Comparison of ENCODE assay signal across 17 cellular contexts in genomic region chr7:2151235-2151634, GRCh38.
A peak's percentile ranks its signal among the peaks of the same experiment; 100 is the strongest.
DNase-seq lines count a peak whose midpoint lies in the region; ATAC-seq and TF ChIP-seq lines count a peak whose summit lies in the region.
"Had no signal": no experiment of that assay in that cellular context is flagged by ENCODE, and none has a peak within 500 bp of the region (broad histone marks: within the 10 kb centered on the region; RNA-seq: fewer than 3 reads in every experiment).

No MANE protein-coding gene starts in this region.

- intact Hi-C loops in spleen (cut with DNase I; ENCODE audit: low total_unique reads) = no loop called here

- no peaks in the 10 kb centered on the region for H3K9me3 ChIP-seq in spleen
- H3K9me3 ChIP-seq: breast epithelium, esophagus squamous epithelium, SJSA1, tibial nerve had no signal

- peaks cover 0 to 66% (median 9%) of the 10 kb centered on the region in 6 donors for H3K36me3 ChIP-seq in spleen
- H3K36me3 ChIP-seq: breast epithelium had no signal

- peaks cover 0 to 6% (median 0%) of the 10 kb centered on the region in 6 donors for H3K4me1 ChIP-seq in spleen
- H3K4me1 ChIP-seq: breast epithelium, SJSA1 had no signal

- TF ChIP-seq CTCF in spleen (IDR thresholded peaks at IDR 0.05 in 8 of 11, conservative IDR thresholded peaks at IDR 0.05 in 3 of 11) = no peak

- no peaks in the 10 kb centered on the region for H3K27me3 ChIP-seq in layer of hippocampus (ENCODE audit: control insufficient read depth, insufficient read depth, low read length)
- H3K27me3 ChIP-seq in spleen (replicated peaks in 1 of 7) = no peaks in the 10 kb centered on the region
- H3K27me3 ChIP-seq: breast epithelium, esophagus squamous epithelium, SJSA1, tibial nerve had no signal

- WGBS in spleen, 5 donors = 90 to 94% (median 92%) methylated on average over 8 of the region's 8 CpGs

- H3K4me3 ChIP-seq in spleen = no peak overlapping the region
- H3K4me3 ChIP-seq: breast epithelium, esophagus squamous epithelium, SJSA1, tibial nerve had no signal

- H3K27ac ChIP-seq in caudate nucleus (ENCODE audit: low read depth, low read length) = peak overlapping the region; percentile 85
- H3K27ac ChIP-seq in layer of hippocampus (ENCODE audit: low read depth, low read length) = peak overlapping the region; percentile 66
- no peak overlapping the region for H3K27ac ChIP-seq in spleen
- H3K27ac ChIP-seq: breast epithelium, esophagus squamous epithelium, SJSA1, tibial nerve had no signal

- DNase-seq in NCI-H1092 treated with DMSO at 0.1 percent for 48 hours (lab: John Stamatoyannopoulos, UW) (peak; percentile 16), NCI-H1092 (lab: John Stamatoyannopoulos, UW) (no peak), caudate nucleus (lab: John Stamatoyannopoulos, UW) (peak in 27 of 61 donors; percentile 9 to 59 (median 29)), spleen (peak; percentile 62), germinal center (ENCODE audit: low spot score) (no peak)
- DNase-seq: activated CD4-positive, CD25-positive, alpha-beta regulatory T cell treated with anti-CD3 and anti-CD28 coated beads, Interleukin-2, amount 50 U/mL, for 72 hours; activated naive CD8-positive, alpha-beta T cell treated with anti-CD3 and anti-CD28 coated beads, Interleukin-2, amount 50 U/mL, for 24 hours; esophagus squamous epithelium; MV-4-11; stimulated activated naive B cell treated with anti-CD40 and anti-IgM and Interleukin-4, amounts not matched to agents 10 μg/mL and 1 μg/mL and 100 μg/mL, for 72 hours had no signal

- no peak for TF ChIP-seq POLR2A in spleen (IDR thresholded peaks at IDR 0.05)

- ATAC-seq in GM19324 (IDR thresholded peaks at IDR 0.05; ENCODE audit: low FRiP score, unreplicated experiment) (no peak), HG03354 (IDR thresholded peaks at IDR 0.05; ENCODE audit: poor library complexity, severe bottlenecking, unreplicated experiment) (no peak)
- ATAC-seq: activated T-helper 17 cell treated with anti-CD3 and anti-CD28 coated beads, Interleukin-2, amount 50 U/mL, for 72 hours; stimulated activated naive B cell treated with anti-CD40 and anti-IgM and Interleukin-4, amounts not matched to agents 10 μg/mL and 1 μg/mL and 100 μg/mL, for 72 hours had no signal

Comparison
In these comparisons a context has a peak if more than half of its experiments do, and no peak if none do; other contexts are left out.
1. DNase-seq: peak in NCI-H1092 treated with DMSO at 0.1 percent for 48 hours (single experiment) and spleen (single experiment); none in NCI-H1092 (single experiment) and germinal center (single experiment).
2. H3K27ac ChIP-seq: peak in caudate nucleus (single experiment) and layer of hippocampus (single experiment); none in spleen (0 of 8).